ENCODE assay signal across 15 cellular contexts in genomic region chr20:9021699-9022098, GRCh38. TPM values are rescaled to one million over a fixed set of nuclear protein-coding genes. Genes with fewer than 3 reads are reported as not detected.
DNase-seq lines count a peak whose midpoint lies in the region; ATAC-seq and TF ChIP-seq lines count a peak whose summit lies in the region.
"Had no signal": no experiment of that assay in that cellular context is flagged by ENCODE, and none has a peak within 500 bp of the region (broad histone marks: within the 10 kb centered on the region; RNA-seq: fewer than 3 reads in every experiment).

No MANE protein-coding gene starts in this region.

- H3K9me3 ChIP-seq in NT2/D1 (ENCODE audit: insufficient read depth, low read length) (peaks cover 4% of the 10 kb centered on the region; the same call in 1 of the 2 replicates), gastrocnemius medialis (no peaks in the 10 kb centered on the region)
- H3K9me3 ChIP-seq: Peyer's patch, suprapubic skin had no signal

- H3K27me3 ChIP-seq in NT2/D1 (ENCODE audit: insufficient read depth, insufficient read length) = no peaks in the 10 kb centered on the region
- no peaks in the 10 kb centered on the region for H3K27me3 ChIP-seq in gastrocnemius medialis
- H3K27me3 ChIP-seq: Peyer's patch, suprapubic skin had no signal

- no peak for TF ChIP-seq POLR2A in gastrocnemius medialis (IDR thresholded peaks at IDR 0.05)

- H3K4me3 Mint-ChIP-seq in neural crest cell = no peak overlapping the region
- H3K4me3 Mint-ChIP-seq: activated naive CD4-positive, alpha-beta T cell treated with anti-CD3 and anti-CD28 coated beads, Interleukin-2, amount 10 ng/mL, durations not matched to agents 7 days and 5 days; natural killer cell had no signal

- no peak overlapping the region for H3K9ac ChIP-seq in NT2/D1 (ENCODE audit: insufficient read length, low read depth)

- TF ChIP-seq CTCF in fibroblast of pulmonary artery (IDR thresholded peaks at IDR 0.05; ENCODE audit: low read length, missing control alignments) = no peak
- TF ChIP-seq CTCF in neural crest cell (conservative IDR thresholded peaks at IDR 0.05) = no peak
- TF ChIP-seq CTCF in gastrocnemius medialis (IDR thresholded peaks at IDR 0.05 in 4 of 5, conservative IDR thresholded peaks at IDR 0.05 in 1 of 5) = no peak

- no peaks in the 10 kb centered on the region for H3K36me3 ChIP-seq in NT2/D1 (ENCODE audit: insufficient read depth, insufficient read length, low read length)
- H3K36me3 ChIP-seq in gastrocnemius medialis = no peaks in the 10 kb centered on the region
- H3K36me3 ChIP-seq: Peyer's patch, suprapubic skin had no signal

- peak overlapping the region; percentile 68 for H3K27ac Mint-ChIP-seq in neural crest cell (ENCODE audit: unreplicated experiment)
- H3K27ac Mint-ChIP-seq: activated naive CD4-positive, alpha-beta T cell treated with anti-CD3 and anti-CD28 coated beads, Interleukin-2, amount 10 ng/mL, durations not matched to agents 7 days and 5 days; natural killer cell had no signal

- no peak for ATAC-seq in gastrocnemius medialis
- ATAC-seq: natural killer cell had no signal

- H3K4me3 ChIP-seq in NT2/D1 (ENCODE audit: insufficient read length, low read depth) (no peak overlapping the region), fibroblast of pulmonary artery (replicated peaks; ENCODE audit: low read depth, low read length) (no peak overlapping the region), gastrocnemius medialis (no peak overlapping the region)
- H3K4me3 ChIP-seq: Peyer's patch, smooth muscle cell, suprapubic skin had no signal

- peak; percentile 45 for DNase-seq in H4 (ENCODE audit: low spot score)
- peak; percentile 70 for DNase-seq in NT2/D1 (ENCODE audit: low read depth, low spot score)
- DNase-seq in fibroblast of pulmonary artery (ENCODE audit: low read depth) = peak; percentile 51
- DNase-seq in neural crest cell (ENCODE audit: low read depth, low spot score) = no peak
- DNase-seq in RPMI8226 = no peak
- DNase-seq in T-helper 9 cell = no peak
- no peak for DNase-seq in gastrocnemius medialis
- no peak for DNase-seq in posterior vena cava (ENCODE audit: low spot score)
- DNase-seq: activated naive CD4-positive, alpha-beta T cell treated with anti-CD3 and anti-CD28 coated beads, Interleukin-2, amount 10 ng/mL, durations not matched to agents 7 days and 5 days; left cardiac atrium; natural killer cell; Peyer's patch had no signal

- no peaks in the 10 kb centered on the region for H3K9me3 Mint-ChIP-seq in neural crest cell
- H3K9me3 Mint-ChIP-seq: natural killer cell had no signal

- no peaks in the 10 kb centered on the region for H3K27me3 Mint-ChIP-seq in neural crest cell (ENCODE audit: low read depth)
- H3K27me3 Mint-ChIP-seq: activated naive CD4-positive, alpha-beta T cell treated with anti-CD3 and anti-CD28 coated beads, Interleukin-2, amount 10 ng/mL, durations not matched to agents 7 days and 5 days had no signal

- no peak overlapping the region for H3K27ac ChIP-seq in gastrocnemius medialis
- H3K27ac ChIP-seq: Peyer's patch, suprapubic skin had no signal

- no peaks in the 10 kb centered on the region for H3K36me3 Mint-ChIP-seq in neural crest cell (ENCODE audit: low read depth)
- H3K36me3 Mint-ChIP-seq: activated naive CD4-positive, alpha-beta T cell treated with anti-CD3 and anti-CD28 coated beads, Interleukin-2, amount 10 ng/mL, durations not matched to agents 7 days and 5 days; natural killer cell had no signal

- in situ Hi-C loops in gastrocnemius medialis (cut with MboI; ENCODE audit: low sequenced_read_pairs in 4 of 4) = no loop called here

- intact Hi-C loops in gastrocnemius medialis (cut with DNase I; ENCODE audit: low total_unique reads) (no loop called here), posterior vena cava (cut with DNase I) (no loop called here)

- H3K4me1 ChIP-seq in NT2/D1 (ENCODE audit: insufficient read depth, insufficient read length) = peaks cover 1% of the 10 kb centered on the region
- peaks cover 0 to 4% of the 10 kb centered on the region in 2 donors for H3K4me1 ChIP-seq in gastrocnemius medialis
- H3K4me1 ChIP-seq: Peyer's patch, suprapubic skin had no signal

- peaks cover 41% of the 10 kb centered on the region for H3K4me1 Mint-ChIP-seq in neural crest cell
- H3K4me1 Mint-ChIP-seq: activated naive CD4-positive, alpha-beta T cell treated with anti-CD3 and anti-CD28 coated beads, Interleukin-2, amount 10 ng/mL, durations not matched to agents 7 days and 5 days; natural killer cell had no signal

RNA-seq across cellular contexts. Expression of gene PLCB4, which starts 47.2 kb away (rescaled TPM):
- 5.7 and 5.9 TPM in 2 replicates for total RNA-seq in H4 (2014; rRNA removed; shearing (Covaris generic))
- total RNA-seq in neural crest cell (51.4 and 53.3 TPM in 2 replicates), gastrocnemius medialis (1 to 10 TPM; 2.3 to 3.9 (median 3.3) TPM), posterior vena cava (10 to 100 TPM; 40.4 to 53.3 TPM)
- total RNA-seq: activated CD8-positive, alpha-beta memory T cell treated with anti-CD3 and anti-CD28 coated beads for 36 hours had no signal

Comparison
In these comparisons a context has a peak if more than half of its experiments do, and no peak if none do; other contexts are left out.
1. DNase-seq: peak in H4 (single experiment), NT2/D1 (single experiment) and fibroblast of pulmonary artery (single experiment); none in neural crest cell (single experiment), RPMI8226 (single experiment), T-helper 9 cell (single experiment), gastrocnemius medialis (0 of 2) and posterior vena cava (single experiment).